22 cellular contexts compared by ENCODE assay signal in genomic region chr2:71721669-71722068, GRCh38.
DNase-seq lines count a peak whose midpoint lies in the region; ATAC-seq and TF ChIP-seq lines count a peak whose summit lies in the region.
"Had no signal": no experiment of that assay in that cellular context is flagged by ENCODE, and none has a peak within 500 bp of the region (broad histone marks: within the 10 kb centered on the region; RNA-seq: fewer than 3 reads in every experiment).

No MANE protein-coding gene starts in this region.

- intact Hi-C loops in breast epithelium (cut with DNase I; ENCODE audit: low total_unique reads) (no loop called here), MCF 10A (cut with micrococcal nuclease) (no loop called here), sigmoid colon (cut with DNase I) (no loop called here), upper lobe of right lung (cut with DNase I) (no loop called here)

- no peaks in the 10 kb centered on the region for H3K27me3 ChIP-seq in breast epithelium
- no peaks in the 10 kb centered on the region for H3K27me3 ChIP-seq in sigmoid colon
- H3K27me3 ChIP-seq in upper lobe of right lung: no peaks in the 10 kb centered on the region
- H3K27me3 ChIP-seq: heart left ventricle, uterus had no signal

- no peaks in the 10 kb centered on the region for H3K36me3 ChIP-seq in breast epithelium
- H3K36me3 ChIP-seq in sigmoid colon: no peaks in the 10 kb centered on the region
- H3K36me3 ChIP-seq in upper lobe of right lung: no peaks in the 10 kb centered on the region
- H3K36me3 ChIP-seq: heart left ventricle, uterus had no signal

- no peak for ATAC-seq in upper lobe of right lung
- ATAC-seq: activated CD4-positive, CD25-positive, alpha-beta regulatory T cell treated with anti-CD3 and anti-CD28 coated beads, Interleukin-2, amount 50 U/mL, for 24 hours; activated T-helper 17 cell treated with anti-CD3 and anti-CD28 coated beads, Interleukin-2, amount 50 U/mL, for 72 hours; naive thymus-derived CD4-positive, alpha-beta T cell had no signal

- BruUV-seq in MCF 10A (replicated peaks; lab: Mats Ljungman, UMichigan): no TSS peak

- peaks cover 8 to 15% of the 10 kb centered on the region in 2 donors for H3K9me3 ChIP-seq in breast epithelium
- H3K9me3 ChIP-seq in sigmoid colon: peaks cover 0 to 9% (median 0%) of the 10 kb centered on the region in 4 donors
- no peaks in the 10 kb centered on the region for H3K9me3 ChIP-seq in upper lobe of right lung
- H3K9me3 ChIP-seq: uterus had no signal

- peaks cover 9% of the 10 kb centered on the region for H3K9me3 Mint-ChIP-seq in MCF 10A (ENCODE audit: unreplicated experiment)
- H3K9me3 Mint-ChIP-seq in T-helper 2 cell treated with Interferon-gamma antibody and Interleukin-4, amounts not matched to agents 5 μg/mL and 100 μg/mL, for 36 hours: no peaks in the 10 kb centered on the region
- H3K9me3 Mint-ChIP-seq: CD4-positive, alpha-beta T cell had no signal

- TF ChIP-seq POLR2A in breast epithelium (IDR thresholded peaks at IDR 0.05) (no peak), sigmoid colon (IDR thresholded peaks at IDR 0.05) (no peak)

- H3K27ac ChIP-seq in breast epithelium (peak overlapping the region; percentile 37 to 72), sigmoid colon (peak overlapping the region; percentile 46 to 69 (median 57)), upper lobe of right lung (peak overlapping the region; percentile 6)
- H3K27ac ChIP-seq: 22Rv1, SK-N-MC had no signal

- POLR2A ChIA-PET in MCF 10A (lab: Yijun Ruan, JAX): no interaction called here

- H3K4me3 Mint-ChIP-seq in MCF 10A (ENCODE audit: unreplicated experiment): no peak overlapping the region
- H3K4me3 Mint-ChIP-seq in T-helper 2 cell treated with Interferon-gamma antibody and Interleukin-4, amounts not matched to agents 5 μg/mL and 100 μg/mL, for 36 hours: no peak overlapping the region
- H3K4me3 Mint-ChIP-seq: activated CD4-positive, alpha-beta memory T cell treated with anti-CD3 and anti-CD28 coated beads, Interleukin-2, amount 10 ng/mL, durations not matched to agents 7 days and 5 days; activated naive CD8-positive, alpha-beta T cell; activated T-helper 17 cell treated with anti-CD3 and anti-CD28 coated beads, Interleukin-2, amount 50 U/mL, for 72 hours; CD4-positive, alpha-beta T cell had no signal

- DNase-seq in breast epithelium (ENCODE audit: low spot score in 2 of 2) (no peak), MCF 10A (ENCODE audit: unreplicated experiment) (no peak), fibroblast of mammary gland (ENCODE audit: low read depth) (peak; percentile 30), sigmoid colon (peak; percentile 2), upper lobe of right lung (no peak), hepatic stellate cell (ENCODE audit: low spot score) (no peak), COLO668 (lab: John Stamatoyannopoulos, UW; ENCODE audit: unreplicated experiment) (no peak)
- no peak for DNase-seq in T-helper 2 cell treated with Interferon-gamma antibody and Interleukin-4, amounts not matched to agents 5 μg/mL and 100 μg/mL, for 36 hours (ENCODE audit: low spot score)
- DNase-seq: activated CD4-positive, alpha-beta memory T cell treated with anti-CD3 and anti-CD28 coated beads, Interleukin-2, amount 10 ng/mL, durations not matched to agents 7 days and 5 days; CD4-positive, alpha-beta T cell; Kasumi-1; naive thymus-derived CD4-positive, alpha-beta T cell; NCI-H146; stimulated activated CD4-positive, alpha-beta T cell treated with anti-CD3 and anti-CD28 coated beads, Interleukin-2, amount 100 ng/mL, for 48 hours; substantia nigra; uterus had no signal

- H3K27me3 Mint-ChIP-seq in MCF 10A (ENCODE audit: insufficient read depth, unreplicated experiment): peaks cover 13% of the 10 kb centered on the region
- no peaks in the 10 kb centered on the region for H3K27me3 Mint-ChIP-seq in T-helper 2 cell treated with Interferon-gamma antibody and Interleukin-4, amounts not matched to agents 5 μg/mL and 100 μg/mL, for 36 hours (ENCODE audit: low read depth)

- H3K36me3 Mint-ChIP-seq in MCF 10A (ENCODE audit: insufficient read depth, unreplicated experiment): no peaks in the 10 kb centered on the region
- H3K36me3 Mint-ChIP-seq in T-helper 2 cell treated with Interferon-gamma antibody and Interleukin-4, amounts not matched to agents 5 μg/mL and 100 μg/mL, for 36 hours (ENCODE audit: low read depth): no peaks in the 10 kb centered on the region
- H3K36me3 Mint-ChIP-seq: activated naive CD8-positive, alpha-beta T cell; naive thymus-derived CD4-positive, alpha-beta T cell had no signal

- TF ChIP-seq EP300 in sigmoid colon (IDR thresholded peaks at IDR 0.05): no peak

- CTCF ChIA-PET in MCF 10A (lab: Yijun Ruan, JAX): no interaction called here

- no peak overlapping the region for H3K27ac Mint-ChIP-seq in MCF 10A (ENCODE audit: low read depth, unreplicated experiment)
- H3K27ac Mint-ChIP-seq in T-helper 2 cell treated with Interferon-gamma antibody and Interleukin-4, amounts not matched to agents 5 μg/mL and 100 μg/mL, for 36 hours: no peak overlapping the region
- H3K27ac Mint-ChIP-seq: activated CD4-positive, alpha-beta memory T cell treated with anti-CD3 and anti-CD28 coated beads, Interleukin-2, amount 10 ng/mL, durations not matched to agents 7 days and 5 days; activated naive CD8-positive, alpha-beta T cell; activated T-helper 17 cell treated with anti-CD3 and anti-CD28 coated beads, Interleukin-2, amount 50 U/mL, for 72 hours; CD4-positive, alpha-beta T cell; naive thymus-derived CD4-positive, alpha-beta T cell had no signal

- no peak for TF ChIP-seq CTCF in breast epithelium (IDR thresholded peaks at IDR 0.05)
- TF ChIP-seq CTCF in MCF 10A (IDR thresholded peaks at IDR 0.05; ENCODE audit: unreplicated experiment): no peak
- no peak for TF ChIP-seq CTCF in fibroblast of mammary gland (conservative IDR thresholded peaks at IDR 0.05; ENCODE audit: control insufficient read depth, insufficient read depth, low read depth, low read length)
- TF ChIP-seq CTCF in sigmoid colon (IDR thresholded peaks at IDR 0.05): no peak
- no peak for TF ChIP-seq CTCF in upper lobe of right lung (IDR thresholded peaks at IDR 0.05)

- no peak overlapping the region for H3K4me3 ChIP-seq in breast epithelium
- H3K4me3 ChIP-seq in fibroblast of mammary gland (ENCODE audit: control insufficient read depth, low read depth, low read length): no peak overlapping the region
- no peak overlapping the region for H3K4me3 ChIP-seq in sigmoid colon
- H3K4me3 ChIP-seq in upper lobe of right lung: no peak overlapping the region
- H3K4me3 ChIP-seq: heart left ventricle, SK-N-MC, uterus had no signal

- H3K4me1 ChIP-seq in breast epithelium (peaks cover under 1 to 11% of the 10 kb centered on the region in 2 donors), sigmoid colon (peaks cover 0 to 42% (median 36%) of the 10 kb centered on the region in 4 donors), upper lobe of right lung (peaks cover 40% of the 10 kb centered on the region)
- H3K4me1 ChIP-seq: uterus had no signal

- H3K4me1 Mint-ChIP-seq in MCF 10A (ENCODE audit: insufficient read depth, unreplicated experiment): peaks cover 6% of the 10 kb centered on the region
- H3K4me1 Mint-ChIP-seq in T-helper 2 cell treated with Interferon-gamma antibody and Interleukin-4, amounts not matched to agents 5 μg/mL and 100 μg/mL, for 36 hours (ENCODE audit: low read depth): no peaks in the 10 kb centered on the region
- H3K4me1 Mint-ChIP-seq: activated CD4-positive, alpha-beta memory T cell treated with anti-CD3 and anti-CD28 coated beads, Interleukin-2, amount 10 ng/mL, durations not matched to agents 7 days and 5 days; activated T-helper 17 cell treated with anti-CD3 and anti-CD28 coated beads, Interleukin-2, amount 50 U/mL, for 72 hours; naive thymus-derived CD4-positive, alpha-beta T cell had no signal

- WGBS in sigmoid colon, 2 donors: 23 to 48% methylated on average over 2 of the region's 2 CpGs

Comparison
In these comparisons a context has a peak if more than half of its experiments do, and no peak if none do; other contexts are left out.
1. DNase-seq: peak in fibroblast of mammary gland (single experiment) and sigmoid colon (single experiment); none in breast epithelium (0 of 2), MCF 10A (single experiment), upper lobe of right lung (single experiment), hepatic stellate cell (single experiment), COLO668 (single experiment) and T-helper 2 cell treated with Interferon-gamma antibody and Interleukin-4, amounts not matched to agents 5 μg/mL and 100 μg/mL, for 36 hours (single experiment).
2. H3K27ac ChIP-seq: peak in every context shown above with its lines; median percentile 57 in sigmoid colon; 54 in breast epithelium; 6 in upper lobe of right lung.